In the genomic region with DNA sequence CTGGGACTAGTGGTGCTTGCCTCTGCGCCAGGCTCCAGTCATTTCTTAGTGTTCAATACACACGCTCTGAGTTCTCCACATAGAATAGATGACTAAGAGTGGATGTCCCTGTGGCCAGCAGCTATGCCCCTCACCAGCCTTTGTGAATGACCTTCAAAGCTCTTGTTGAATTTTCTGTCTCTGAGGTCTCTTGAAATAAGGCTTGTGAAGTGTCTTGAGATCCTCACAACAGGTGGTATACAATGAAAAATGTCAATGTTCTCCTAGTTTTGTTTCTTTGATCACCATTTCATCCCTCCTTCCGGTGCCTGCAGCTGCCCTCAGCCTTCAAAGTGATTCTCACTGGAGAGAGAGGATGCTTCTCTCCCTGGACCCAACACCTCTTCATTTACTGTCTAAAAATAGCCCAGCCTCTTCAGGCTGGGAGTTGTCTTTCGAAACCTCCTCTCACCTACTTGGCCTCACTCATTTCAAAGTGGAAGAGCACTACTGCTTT, we compare ENCODE assay signal across 12 cellular contexts. TPM values are rescaled to one million over a fixed set of nuclear protein-coding genes. Genes with fewer than 3 reads are reported as not detected.
DNase-seq lines count a peak whose midpoint lies in the region; ATAC-seq and TF ChIP-seq lines count a peak whose summit lies in the region.
"Had no signal": no experiment of that assay in that cellular context is flagged by ENCODE, and none has a peak within 500 bp of the region (broad histone marks: within the 10 kb centered on the region; RNA-seq: fewer than 3 reads in every experiment).

No MANE protein-coding gene starts in this region.

- no peaks in the 10 kb centered on the region for H3K27me3 Mint-ChIP-seq in activated naive CD4-positive, alpha-beta T cell treated with anti-CD3 and anti-CD28 coated beads, Interleukin-2, amount 50 U/mL, for 24 hours
- no peaks in the 10 kb centered on the region for H3K27me3 Mint-ChIP-seq in activated naive CD8-positive, alpha-beta T cell
- H3K27me3 Mint-ChIP-seq: naive B cell had no signal

- H3K4me3 ChIP-seq in hepatocyte (no peak overlapping the region), thyroid gland (replicated peaks in 1 of 3) (no peak overlapping the region)

- no peaks in the 10 kb centered on the region for H3K36me3 ChIP-seq in hepatocyte (replicated peaks; ENCODE audit: insufficient read depth, low read depth)
- no peaks in the 10 kb centered on the region for H3K36me3 ChIP-seq in thyroid gland

- WGBS in hepatocyte (ENCODE audit: low lambda C conversion rate, missing lambda C conversion rate) = 78% methylated on average over 4 of the region's 4 CpGs
- 61 to 62% methylated on average over 4 of the region's 4 CpGs for whole genome bisulfite sequencing in thyroid gland, 2 donors

- H3K27me3 ChIP-seq in hepatocyte = no peaks in the 10 kb centered on the region
- H3K27me3 ChIP-seq in thyroid gland = no peaks in the 10 kb centered on the region

- H2AFZ ChIP-seq in hepatocyte = no peak overlapping the region

- peak overlapping the region; percentile 26 for H3K27ac Mint-ChIP-seq in activated naive CD4-positive, alpha-beta T cell treated with anti-CD3 and anti-CD28 coated beads, Interleukin-2, amount 50 U/mL, for 24 hours
- H3K27ac Mint-ChIP-seq in activated naive CD8-positive, alpha-beta T cell = peak overlapping the region; percentile 8

- H3K4me3 Mint-ChIP-seq in activated naive CD4-positive, alpha-beta T cell treated with anti-CD3 and anti-CD28 coated beads, Interleukin-2, amount 50 U/mL, for 24 hours = peak overlapping the region; percentile 6
- peak overlapping the region; percentile 3 for H3K4me3 Mint-ChIP-seq in activated naive CD8-positive, alpha-beta T cell

- no peak for TF ChIP-seq POLR2A in thyroid gland (IDR thresholded peaks at IDR 0.05)

- H3K9me3 ChIP-seq in hepatocyte (ENCODE audit: low read depth) = no peaks in the 10 kb centered on the region
- no peaks in the 10 kb centered on the region for H3K9me3 ChIP-seq in thyroid gland

- peaks cover 73% of the 10 kb centered on the region for H3K79me2 ChIP-seq in hepatocyte

- DNase-seq in activated naive CD4-positive, alpha-beta T cell (lab: John Stamatoyannopoulos, UW) = no peak
- no peak for DNase-seq in hepatocyte (ENCODE audit: low spot score)
- DNase-seq in thyroid gland = peak in 1 of 2 donors; percentile 22
- no peak for DNase-seq in stimulated activated CD4-positive, alpha-beta T cell treated with anti-CD3 and anti-CD28 coated beads, Interleukin-15, amount 100 ng/mL, for 24 hours
- DNase-seq: AML-193, caudate nucleus, hippocampal formation, naive B cell had no signal

- peaks cover 5% of the 10 kb centered on the region for H3K36me3 Mint-ChIP-seq in activated naive CD4-positive, alpha-beta T cell treated with anti-CD3 and anti-CD28 coated beads, Interleukin-2, amount 50 U/mL, for 24 hours
- peaks cover 7% of the 10 kb centered on the region for H3K36me3 Mint-ChIP-seq in activated naive CD8-positive, alpha-beta T cell
- H3K36me3 Mint-ChIP-seq: naive B cell had no signal

- H4K20me1 ChIP-seq in hepatocyte (ENCODE audit: insufficient read depth, poor library complexity, severe bottlenecking) = no peaks in the 10 kb centered on the region

- H3K4me1 ChIP-seq in hepatocyte (ENCODE audit: insufficient read depth) (peaks cover 38% of the 10 kb centered on the region), thyroid gland (peaks cover 63 to 67% of the 10 kb centered on the region in 2 donors)

- intact Hi-C loops in thyroid gland (cut with DNase I) = no loop called here

- peaks cover 69% of the 10 kb centered on the region for H3K4me1 Mint-ChIP-seq in activated naive CD4-positive, alpha-beta T cell treated with anti-CD3 and anti-CD28 coated beads, Interleukin-2, amount 50 U/mL, for 24 hours
- peaks cover 69% of the 10 kb centered on the region for H3K4me1 Mint-ChIP-seq in activated naive CD8-positive, alpha-beta T cell (ENCODE audit: low read depth)

- H3K9me2 ChIP-seq in hepatocyte (replicated peaks; ENCODE audit: insufficient read depth) = no peaks in the 10 kb centered on the region

- TF ChIP-seq CTCF in hepatocyte (IDR thresholded peaks at IDR 0.05; ENCODE audit: poor library complexity) = no peak
- TF ChIP-seq CTCF in thyroid gland (IDR thresholded peaks at IDR 0.05) = no peak

- H3K9me3 Mint-ChIP-seq in activated naive CD4-positive, alpha-beta T cell treated with anti-CD3 and anti-CD28 coated beads, Interleukin-2, amount 50 U/mL, for 24 hours = no peaks in the 10 kb centered on the region
- no peaks in the 10 kb centered on the region for H3K9me3 Mint-ChIP-seq in activated naive CD8-positive, alpha-beta T cell (ENCODE audit: low read depth)
- H3K9me3 Mint-ChIP-seq: naive B cell had no signal

- H3K27ac ChIP-seq in hepatocyte (peak overlapping the region; percentile 74), thyroid gland (peak overlapping the region in 2 of 3 donors; percentile 19 to 62)

- peak overlapping the region; percentile 48 for H3K4me2 ChIP-seq in hepatocyte

- ATAC-seq in GM19328 (IDR thresholded peaks at IDR 0.05; ENCODE audit: unreplicated experiment) (no peak), HG03045 (IDR thresholded peaks at IDR 0.05; ENCODE audit: unreplicated experiment) (no peak)

RNA-seq across cellular contexts. Expression of a gene that starts 5.4 kb away (rescaled TPM):
- total RNA-seq in hepatocyte (19.9 and 24.5 TPM in 2 replicates), thyroid gland (10 to 100 TPM; 25.4 to 40.5 (median 33.6) TPM)
- polyA plus RNA-seq in hepatocyte = 18.6 and 19.9 TPM in 2 replicates

RNA-seq across cellular contexts. Expression of a gene that starts 48.2 kb away (rescaled TPM):
- 14.1 and 14.4 TPM in 2 replicates for total RNA-seq in hepatocyte
- polyA plus RNA-seq in hepatocyte = 9.2 and 9.9 TPM in 2 replicates
- 10 to 100 TPM; 18.8 to 36.6 (median 28.3) TPM for total RNA-seq in thyroid gland

RNA-seq across cellular contexts. Expression of a gene that starts 58.9 kb away (rescaled TPM):
- total RNA-seq in hepatocyte (2.3 and 2.7 TPM in 2 replicates), thyroid gland (10 to 100 TPM in 1 of 4 donors, 1 to 10 TPM in 3; 6.2 to 13.0 (median 8.6) TPM)
- 19.2 and 19.6 TPM in 2 replicates for polyA plus RNA-seq in hepatocyte
